ENCODE assay signal across 8 cellular contexts in genomic region chr17:76240461-76241204, GRCh38. TPM values are rescaled to one million over a fixed set of nuclear protein-coding genes. Genes with fewer than 3 reads are reported as not detected.
DNase-seq lines count a peak whose midpoint lies in the region; ATAC-seq, FAIRE-seq and TF ChIP-seq lines count a peak whose summit lies in the region.

Gene RNF157 (minus strand): TSS chr17:76240493. CDS start chr17:76240240, 253 bp downstream.

- H3K9me3 ChIP-seq in CD4-positive, alpha-beta T cell (ENCODE audit: control insufficient read depth, low read length): no peaks in the 10 kb centered on the region
- H3K9me3 ChIP-seq in MG63: no peaks in the 10 kb centered on the region
- H3K9me3 ChIP-seq in kidney (ENCODE audit: control insufficient read depth in 1 of 2, low read length in 2 of 2): no peaks in the 10 kb centered on the region

- H3K9me3 Mint-ChIP-seq in CD4-positive, alpha-beta T cell: no peaks in the 10 kb centered on the region
- H3K9me3 Mint-ChIP-seq in WTC11: no peaks in the 10 kb centered on the region
- H3K9me3 Mint-ChIP-seq in central memory CD8-positive, alpha-beta T cell: no peaks in the 10 kb centered on the region

- no peaks in the 10 kb centered on the region for H3K27me3 ChIP-seq in CD4-positive, alpha-beta T cell (ENCODE audit: control insufficient read depth, insufficient read depth, low read length)
- H3K27me3 ChIP-seq in MG63: peaks cover 41% of the 10 kb centered on the region

- H3K4me3 Mint-ChIP-seq in CD4-positive, alpha-beta T cell: peak within 1 kb of the TSS; percentile 89
- peak within 1 kb of the TSS; percentile 81 for H3K4me3 Mint-ChIP-seq in WTC11
- H3K4me3 Mint-ChIP-seq in central memory CD8-positive, alpha-beta T cell: peak within 1 kb of the TSS; percentile 90

- CTCF ChIA-PET in CD4-positive, alpha-beta T cell (lab: Charles Lee): interaction anchor here (0.5 to 1.3 kb wide), 3 partner anchors 26 to 59 kb away, joined by 3 to 7 read pairs (median 5); no protein-coding TSS in a partner anchor
- CTCF ChIA-PET in WTC11 (lab: Charles Lee): interaction anchor here (0.6 to 1.9 kb wide), 10 partner anchors 20 to 282 kb away, joined by 3 to 12 read pairs (median 5); no protein-coding TSS in a partner anchor

- H3K27me3 Mint-ChIP-seq in CD4-positive, alpha-beta T cell: no peaks in the 10 kb centered on the region
- peaks cover 62% of the 10 kb centered on the region for H3K27me3 Mint-ChIP-seq in WTC11 (ENCODE audit: low read depth)
- no peaks in the 10 kb centered on the region for H3K27me3 Mint-ChIP-seq in central memory CD8-positive, alpha-beta T cell

- H3K4me1 Mint-ChIP-seq in CD4-positive, alpha-beta T cell (ENCODE audit: low read depth): peaks cover 54% of the 10 kb centered on the region
- H3K4me1 Mint-ChIP-seq in WTC11: peaks cover 10% of the 10 kb centered on the region
- peaks cover 22% of the 10 kb centered on the region for H3K4me1 Mint-ChIP-seq in central memory CD8-positive, alpha-beta T cell

- H3K27ac Mint-ChIP-seq in CD4-positive, alpha-beta T cell: peak within 1 kb of the TSS; percentile 77
- peak within 1 kb of the TSS; percentile 50; the same call in 1 of the 2 replicates for H3K27ac Mint-ChIP-seq in WTC11
- peak within 1 kb of the TSS; percentile 74 for H3K27ac Mint-ChIP-seq in central memory CD8-positive, alpha-beta T cell (ENCODE audit: low read depth)

- no peak for TF ChIP-seq CTCF in CD4-positive, alpha-beta T cell (IDR thresholded peaks at IDR 0.05)
- TF ChIP-seq CTCF in WTC11 (IDR thresholded peaks at IDR 0.05): no peak
- no peak for TF ChIP-seq CTCF in kidney (IDR thresholded peaks at IDR 0.05; ENCODE audit: borderline replicate concordance, extremely low read depth, insufficient read depth)

- H3K36me3 Mint-ChIP-seq in CD4-positive, alpha-beta T cell (ENCODE audit: low read depth): peaks cover 4% of the 10 kb centered on the region
- no peaks in the 10 kb centered on the region for H3K36me3 Mint-ChIP-seq in WTC11
- peaks cover 3% of the 10 kb centered on the region for H3K36me3 Mint-ChIP-seq in central memory CD8-positive, alpha-beta T cell (ENCODE audit: insufficient read depth)

- H3K36me3 ChIP-seq in MG63: no peaks in the 10 kb centered on the region
- no peaks in the 10 kb centered on the region for H3K36me3 ChIP-seq in kidney (ENCODE audit: control insufficient read depth in 1 of 2, insufficient read depth in 2 of 2, low read length in 2 of 2)

- no peak for FAIRE-seq in kidney (lab: Jason Lieb, UNC)

- ATAC-seq in CD4-positive, alpha-beta T cell (ENCODE audit: poor library complexity): peak; percentile 91
- ATAC-seq in GM21529 (IDR thresholded peaks at IDR 0.05; ENCODE audit: unreplicated experiment) (peak; percentile 66), WTC11 (peak; percentile 86), GM21360 (IDR thresholded peaks at IDR 0.05; ENCODE audit: unreplicated experiment) (no peak)
- ATAC-seq in central memory CD8-positive, alpha-beta T cell (replicated peaks; ENCODE audit: extremely low read depth, poor library complexity, severe bottlenecking): peak; percentile 85

- intact Hi-C loops in CD4-positive, alpha-beta T cell (cut with DNase I, micrococcal nuclease): loop anchor here (1.0 to 5.0 kb wide), 3 partner anchors 24 to 48 kb away; partner anchors contain the start of gene UBALD2 (in 2 of the 2)
- intact Hi-C loops in kidney (cut with DNase I): no loop called here

- POLR2A ChIA-PET in CD4-positive, alpha-beta T cell (lab: Charles Lee): interaction anchor here (0.9 to 18.7 kb wide), 6 partner anchors 11 to 61 kb away, joined by 3 to 394 read pairs (median 6); partner anchors contain the start of gene UBALD2
- POLR2A ChIA-PET in WTC11 (lab: Charles Lee): interaction anchor here (0.6 kb wide), 1 partner anchor 334 kb away, joined by 4 read pairs; no protein-coding TSS in a partner anchor

- H3K27ac ChIP-seq in CD4-positive, alpha-beta T cell (ENCODE audit: low read depth, low read length): peak within 1 kb of the TSS; percentile 35
- peak within 1 kb of the TSS in 1 of 2 donors; percentile 17 for H3K27ac ChIP-seq in kidney (ENCODE audit: low read depth in 2 of 2, low read length in 2 of 2)

- peak within 1 kb of the TSS; percentile 62 to 74 for H3K9ac ChIP-seq in kidney (ENCODE audit: low read length in 2 of 2)

- H3K4me1 ChIP-seq in kidney (ENCODE audit: control insufficient read depth in 1 of 2, insufficient read depth in 1 of 2, low read depth in 1 of 2, low read length in 2 of 2): no peaks in the 10 kb centered on the region

- peak within 1 kb of the TSS; percentile 56 for H3K4me3 ChIP-seq in MG63
- H3K4me3 ChIP-seq in kidney (ENCODE audit: low read length in 2 of 2): peak within 1 kb of the TSS; percentile 69 to 88

- peak; percentile 39 to 75 (median 56) for DNase-seq in CD4-positive, alpha-beta T cell
- peak; percentile 50 for DNase-seq in MG63
- peak; percentile 81 for DNase-seq in WTC11 (ENCODE audit: low spot score)
- peak; percentile 24 to 37 for DNase-seq in central memory CD8-positive, alpha-beta T cell (ENCODE audit: low spot score in 2 of 2)
- DNase-seq in kidney: peak; percentile 85
- peak; percentile 52 to 55 for DNase-seq in stimulated activated CD4-positive, alpha-beta T cell treated with anti-CD3 and anti-CD28 coated beads, Interleukin-15, amount 100 ng/mL, for 1 hour (ENCODE audit: low read depth in 1 of 2, low spot score in 1 of 2)

TF ChIP-seq in WTC11, 78 proteins besides CTCF, POLR2A, EP300 and RAD21 (continues in another document):
- peak; percentile 52; the same call in 1 of the 2 replicates for TF ChIP-seq CREM (CRISPR knock-in tag; IDR thresholded peaks at IDR 0.05)
- TF ChIP-seq NR3C1 (CRISPR knock-in tag; conservative IDR thresholded peaks at IDR 0.05; ENCODE audit: low read depth): no peak
- no peak for TF ChIP-seq STAT6 (CRISPR knock-in tag; conservative IDR thresholded peaks at IDR 0.05; ENCODE audit: low read depth)
- peak; percentile 78; the same call in 1 of the 2 replicates for TF ChIP-seq TCF7 (CRISPR knock-in tag; IDR thresholded peaks at IDR 0.05; ENCODE audit: low read depth)
- no peak for TF ChIP-seq TEAD4 (CRISPR knock-in tag; IDR thresholded peaks at IDR 0.05)
- TF ChIP-seq FOXP1 (CRISPR knock-in tag; IDR thresholded peaks at IDR 0.05; ENCODE audit: borderline replicate concordance): peak; percentile 75; the same call in 1 of the 2 replicates
- no peak for TF ChIP-seq JAZF1 (CRISPR knock-in tag; IDR thresholded peaks at IDR 0.05)
- no peak for TF ChIP-seq RORB (CRISPR knock-in tag; IDR thresholded peaks at IDR 0.05)
- peak; percentile 81 for TF ChIP-seq FOXK1 (CRISPR knock-in tag; IDR thresholded peaks at IDR 0.05)
- TF ChIP-seq RELA (CRISPR knock-in tag; IDR thresholded peaks at IDR 0.05; ENCODE audit: borderline replicate concordance): no peak
- TF ChIP-seq ZNF263 (CRISPR knock-in tag; IDR thresholded peaks at IDR 0.05; ENCODE audit: low read depth): no peak
- TF ChIP-seq SMAD3 (CRISPR knock-in tag; IDR thresholded peaks at IDR 0.05; ENCODE audit: borderline replicate concordance): no peak
- 0 out of 2 replicates have a peak, but pooled peaks have one; percentile 32 for TF ChIP-seq IRF2 (CRISPR knock-in tag; IDR thresholded peaks at IDR 0.05; ENCODE audit: borderline replicate concordance, low read depth)

RNA-seq across cellular contexts. Expression of gene RNF157, which starts in this region (rescaled TPM):
- 10 to 100 TPM; 18.5 to 21.1 TPM for total RNA-seq in CD4-positive, alpha-beta T cell
- 0.40 and 0.94 TPM in 2 replicates for total RNA-seq in MG63 (2014; rRNA removed; shearing (Covaris generic); ENCODE audit: low replicate concordance)
- 11.2 to 15.1 TPM (median 13.7 TPM) in 3 replicates for total RNA-seq in WTC11 (2021)
- total RNA-seq in kidney: 4.8 TPM
- polyA plus RNA-seq in kidney (ENCODE audit: insufficient read depth, low read depth, low replicate concordance): 12.4 TPM

Comparison
In these comparisons a context has a peak if more than half of its experiments do, and no peak if none do; other contexts are left out.
1. Peak in DNase-seq and H3K4me3 ChIP-seq in MG63; RNA of the gene not detected or under 1 TPM.
2. DNase-seq: peak in every context shown above with its lines; median percentile 85 in kidney; 81 in WTC11; 56 in CD4-positive, alpha-beta T cell; 54 in stimulated activated CD4-positive, alpha-beta T cell treated with anti-CD3 and anti-CD28 coated beads, Interleukin-15, amount 100 ng/mL, for 1 hour; 50 in MG63; 30 in central memory CD8-positive, alpha-beta T cell.